Comparison of ENCODE assay signal across 8 cellular contexts in genomic region chr10:80945267-80945880, GRCh38.
A peak's percentile ranks its signal among the peaks of the same experiment; 100 is the strongest.
DNase-seq lines count a peak whose midpoint lies in the region; ATAC-seq and TF ChIP-seq lines count a peak whose summit lies in the region.

No MANE protein-coding gene starts in this region.

- no peak overlapping the region for H3K4me3 ChIP-seq in adrenal gland

- no peaks in the 10 kb centered on the region for H3K36me3 ChIP-seq in adrenal gland (replicated peaks in 1 of 2)

- peak in 1 of 7 donors; percentile 13 for DNase-seq in adrenal gland
- DNase-seq in lung microvascular endothelial cell (ENCODE audit: low read depth in 2 of 2) = peak; percentile 1
- DNase-seq in NCI-H1694 treated with DMSO at 0.1 percent for 48 hours (lab: John Stamatoyannopoulos, UW) = no peak
- DNase-seq in NOMO-1 treated with dmso at 0.1 percent for 144 hours (lab: John Stamatoyannopoulos, UW; ENCODE audit: unreplicated experiment) = no peak
- DNase-seq in activated T-cell treated with anti-CD3 and anti-CD28 coated beads, Interleukin-2, amount 50 U/mL, for 48 hours = no peak

- no peaks in the 10 kb centered on the region for H3K9me3 ChIP-seq in adrenal gland (replicated peaks in 1 of 3)

- TF ChIP-seq POLR2A in GM18505 (IDR thresholded peaks at IDR 0.05; ENCODE audit: borderline replicate concordance, extremely low read depth, insufficient read depth, insufficient read length) = no peak
- no peak for TF ChIP-seq POLR2A in adrenal gland (IDR thresholded peaks at IDR 0.05)

- WGBS in adrenal gland, 4 donors = 50 to 71% (median 53%) methylated on average over 1 of the region's 1 CpG

- intact Hi-C loops in adrenal gland (cut with DNase I) = no loop called here

- peak; percentile 13 to 67 (median 49) for TF ChIP-seq CTCF in adrenal gland (IDR thresholded peaks at IDR 0.05)

- H3K27ac ChIP-seq in adrenal gland = no peak overlapping the region

- no peaks in the 10 kb centered on the region for H3K27me3 ChIP-seq in adrenal gland

- peak; percentile 92 for ATAC-seq in GM18505 (IDR thresholded peaks at IDR 0.05; ENCODE audit: unreplicated experiment)
- ATAC-seq in HG03039 (IDR thresholded peaks at IDR 0.05; ENCODE audit: unreplicated experiment) = peak; percentile 85
- no peak for ATAC-seq in HG02973 (IDR thresholded peaks at IDR 0.05; ENCODE audit: unreplicated experiment)

- no peaks in the 10 kb centered on the region for H3K4me1 ChIP-seq in adrenal gland (replicated peaks in 1 of 2)

Comparison
In these comparisons a context has a peak if more than half of its experiments do, and no peak if none do; other contexts are left out.
1. DNase-seq: peak in lung microvascular endothelial cell (2 of 2); none in NCI-H1694 treated with DMSO at 0.1 percent for 48 hours (single experiment), NOMO-1 treated with dmso at 0.1 percent for 144 hours (single experiment) and activated T-cell treated with anti-CD3 and anti-CD28 coated beads, Interleukin-2, amount 50 U/mL, for 48 hours (0 of 2).